In genomic region chr16:70627696-70628095, GRCh38 we compare ENCODE assay signal across 8 cellular contexts. TPM values are rescaled to one million over a fixed set of nuclear protein-coding genes. Genes with fewer than 3 reads are reported as not detected.
"Had no signal": no experiment of that assay in that cellular context is flagged by ENCODE, and none has a peak within 500 bp of the region (broad histone marks: within the 10 kb centered on the region; RNA-seq: fewer than 3 reads in every experiment).

No MANE protein-coding gene starts in this region.

- H3K4me3 ChIP-seq: GM12878 had no signal

- DNase-seq: GDM1, GF-D8 had no signal

- ATAC-seq: GM12878 had no signal

- FAIRE-seq: G401.6, GM12878, GM12891, GM12892, GM18507, GM19239 had no signal

RNA-seq across cellular contexts. Expression of gene IL34, which starts 18.7 kb away (rescaled TPM):
- total RNA-seq: GM12878 had no signal
